33 cellular contexts compared by ENCODE assay signal in genomic region chr20:34716921-34717229, GRCh38.
"Had no signal": no experiment of that assay in that cellular context is flagged by ENCODE, and none has a peak within 500 bp of the region (broad histone marks: within the 10 kb centered on the region; RNA-seq: fewer than 3 reads in every experiment).

No MANE protein-coding gene starts in this region.

- H3K4me3 ChIP-seq: adrenal gland, body of pancreas, breast epithelium had no signal

- H3K27me3 ChIP-seq: adrenal gland, body of pancreas, brain microvascular endothelial cell, breast epithelium had no signal

- H3K27me3 Mint-ChIP-seq: activated B cell treated with CpG ODN at 0.5 μM for 24 hours; activated CD4-positive, alpha-beta memory T cell treated with anti-CD3 and anti-CD28 coated beads for 36 hours; activated CD4-positive, alpha-beta T cell treated with anti-CD3 and anti-CD28 coated beads, Interleukin-2, amount 10 ng/mL, durations not matched to agents 24 days and 14 days; activated CD8-positive, alpha-beta T cell treated with anti-CD3 and anti-CD28 coated beads for 36 hours; activated naive CD4-positive, alpha-beta T cell treated with anti-CD3 and anti-CD28 coated beads, Interleukin-2, amount 10 ng/mL, durations not matched to agents 7 days and 5 days; activated naive CD4-positive, alpha-beta T cell treated with anti-CD3 and anti-CD28 coated beads, Interleukin-2, amount 50 U/mL, for 24 hours; activated naive CD8-positive, alpha-beta T cell treated with anti-CD3 and anti-CD28 coated beads for 36 hours; T-cell; T-helper 17 cell had no signal

- H3K4me1 ChIP-seq: body of pancreas, breast epithelium had no signal

- H3K27ac ChIP-seq: adrenal gland, body of pancreas, brain microvascular endothelial cell, breast epithelium, VCaP had no signal

- H3K27ac Mint-ChIP-seq: activated B cell treated with CpG ODN at 0.5 μM for 24 hours; activated CD4-positive, alpha-beta memory T cell treated with anti-CD3 and anti-CD28 coated beads for 36 hours; activated CD4-positive, alpha-beta T cell treated with anti-CD3 and anti-CD28 coated beads, Interleukin-2, amount 10 ng/mL, durations not matched to agents 24 days and 14 days; activated CD8-positive, alpha-beta T cell treated with anti-CD3 and anti-CD28 coated beads for 36 hours; activated naive CD4-positive, alpha-beta T cell treated with anti-CD3 and anti-CD28 coated beads, Interleukin-2, amount 10 ng/mL, durations not matched to agents 7 days and 5 days; activated naive CD4-positive, alpha-beta T cell treated with anti-CD3 and anti-CD28 coated beads, Interleukin-2, amount 50 U/mL, for 24 hours; activated naive CD8-positive, alpha-beta T cell treated with anti-CD3 and anti-CD28 coated beads for 36 hours; activated T-cell treated with anti-CD3 and anti-CD28 coated beads, Interleukin-2, amount 50 U/mL, for 72 hours; activated T-helper 1 cell treated with anti-CD3 and anti-CD28 coated beads, Interleukin-12 subunit alpha, Interleukin-12 subunit beta, Interleukin-2, Interleukin-4 antibody, amounts not matched to agents 30 ng/mL and 10 ng/mL and 1 ng/mL, durations not matched to agents 14 hours and 24 hours and 36 hours; activated T-helper 2 cell treated with anti-CD3 and anti-CD28 coated beads, Interferon-gamma antibody, Interleukin-2, Interleukin-4, amounts not matched to agents 10 μg/mL and 5 μg/mL and 100 μg/mL, durations not matched to agents 14 hours and 24 hours and 36 hours; T-cell; T-helper 17 cell; T-helper 2 cell treated with Interferon-gamma antibody and Interleukin-4, amounts not matched to agents 5 μg/mL and 100 μg/mL, for 36 hours had no signal

- H3K9me3 ChIP-seq: adrenal gland, body of pancreas, breast epithelium had no signal

- H3K36me3 Mint-ChIP-seq: activated naive CD8-positive, alpha-beta T cell treated with anti-CD3 and anti-CD28 coated beads for 36 hours had no signal

- H3K9me3 Mint-ChIP-seq: activated B cell treated with CpG ODN at 0.5 μM for 24 hours; activated CD4-positive, alpha-beta memory T cell treated with anti-CD3 and anti-CD28 coated beads for 36 hours; activated CD4-positive, alpha-beta T cell treated with anti-CD3 and anti-CD28 coated beads, Interleukin-2, amount 10 ng/mL, durations not matched to agents 24 days and 14 days; activated CD8-positive, alpha-beta T cell treated with anti-CD3 and anti-CD28 coated beads for 36 hours; activated naive CD4-positive, alpha-beta T cell treated with anti-CD3 and anti-CD28 coated beads, Interleukin-2, amount 10 ng/mL, durations not matched to agents 7 days and 5 days; activated naive CD4-positive, alpha-beta T cell treated with anti-CD3 and anti-CD28 coated beads, Interleukin-2, amount 50 U/mL, for 24 hours; activated naive CD8-positive, alpha-beta T cell treated with anti-CD3 and anti-CD28 coated beads for 36 hours; activated T-cell treated with anti-CD3 and anti-CD28 coated beads, Interleukin-2, amount 50 U/mL, for 4 hours; activated T-cell treated with anti-CD3 and anti-CD28 coated beads, Interleukin-2, amount 50 U/mL, for 72 hours; activated T-helper 1 cell treated with anti-CD3 and anti-CD28 coated beads, Interleukin-12 subunit alpha, Interleukin-12 subunit beta, Interleukin-2, Interleukin-4 antibody, amounts not matched to agents 30 ng/mL and 10 ng/mL and 1 ng/mL, durations not matched to agents 14 hours and 24 hours and 36 hours; activated T-helper 2 cell treated with anti-CD3 and anti-CD28 coated beads, Interferon-gamma antibody, Interleukin-2, Interleukin-4, amounts not matched to agents 10 μg/mL and 5 μg/mL and 100 μg/mL, durations not matched to agents 14 hours and 24 hours and 36 hours; T-cell; T-helper 2 cell treated with Interferon-gamma antibody and Interleukin-4, amounts not matched to agents 5 μg/mL and 100 μg/mL, for 36 hours had no signal

- DNase-seq: activated B cell treated with CpG ODN at 0.5 μM for 24 hours; activated CD4-positive, alpha-beta memory T cell treated with anti-CD3 and anti-CD28 coated beads for 36 hours; activated CD4-positive, alpha-beta T cell treated with anti-CD3 and anti-CD28 coated beads for 4 hours; activated CD4-positive, alpha-beta T cell treated with anti-CD3 and anti-CD28 coated beads, Interleukin-2, amount 10 ng/mL, durations not matched to agents 24 days and 14 days; activated CD4-positive, alpha-beta T cell treated with anti-CD3 and anti-CD28 coated beads, Interleukin-2, amount 50 U/mL, for 1 hour; activated CD4-positive, alpha-beta T cell treated with anti-CD3 and anti-CD28 coated beads, Interleukin-2, amount 50 U/mL, for 4 hours; activated CD4-positive, CD25-positive, alpha-beta regulatory T cell treated with anti-CD3 and anti-CD28 coated beads, Interleukin-2, amount 50 U/mL, for 72 hours; activated CD8-positive, alpha-beta memory T cell treated with anti-CD3 and anti-CD28 coated beads, Interleukin-2, amount 50 U/mL, for 4 hours; activated CD8-positive, alpha-beta T cell treated with anti-CD3 and anti-CD28 coated beads for 36 hours; activated effector memory CD4-positive, alpha-beta T cell treated with Interleukin-2 at 50 U/mL for 16 hours; activated gamma-delta T cell; activated naive CD4-positive, alpha-beta T cell treated with anti-CD3 and anti-CD28 coated beads, Interleukin-2, amount 10 ng/mL, durations not matched to agents 7 days and 5 days; activated naive CD4-positive, alpha-beta T cell treated with Interleukin-2 at 50 U/mL for 16 hours; activated naive CD8-positive, alpha-beta T cell treated with anti-CD3 and anti-CD28 coated beads for 36 hours; activated T-cell treated with anti-CD3 and anti-CD28 coated beads for 4 hours; activated T-cell treated with anti-CD3 and anti-CD28 coated beads, Interleukin-2, amount 50 U/mL, for 1 hour; activated T-cell treated with anti-CD3 and anti-CD28 coated beads, Interleukin-2, amount 50 U/mL, for 4 hours; activated T-cell treated with anti-CD3 and anti-CD28 coated beads, Interleukin-2, amount 50 U/mL, for 72 hours; adrenal gland; amniotic stem cell; aorta; body of pancreas; brain microvascular endothelial cell; central memory CD4-positive, alpha-beta T cell; T-cell; T-helper 17 cell; T-helper 9 cell had no signal

- H3K4me3 Mint-ChIP-seq: activated B cell treated with CpG ODN at 0.5 μM for 24 hours; activated CD4-positive, alpha-beta memory T cell treated with anti-CD3 and anti-CD28 coated beads for 36 hours; activated CD4-positive, alpha-beta T cell treated with anti-CD3 and anti-CD28 coated beads, Interleukin-2, amount 10 ng/mL, durations not matched to agents 24 days and 14 days; activated CD8-positive, alpha-beta T cell treated with anti-CD3 and anti-CD28 coated beads for 36 hours; activated naive CD4-positive, alpha-beta T cell treated with anti-CD3 and anti-CD28 coated beads, Interleukin-2, amount 10 ng/mL, durations not matched to agents 7 days and 5 days; activated naive CD4-positive, alpha-beta T cell treated with anti-CD3 and anti-CD28 coated beads, Interleukin-2, amount 50 U/mL, for 24 hours; activated naive CD8-positive, alpha-beta T cell treated with anti-CD3 and anti-CD28 coated beads for 36 hours; activated T-cell treated with anti-CD3 and anti-CD28 coated beads, Interleukin-2, amount 50 U/mL, for 4 hours; activated T-helper 1 cell treated with anti-CD3 and anti-CD28 coated beads, Interleukin-12 subunit alpha, Interleukin-12 subunit beta, Interleukin-2, Interleukin-4 antibody, amounts not matched to agents 30 ng/mL and 10 ng/mL and 1 ng/mL, durations not matched to agents 14 hours and 24 hours and 36 hours; T-cell; T-helper 17 cell; T-helper 2 cell treated with Interferon-gamma antibody and Interleukin-4, amounts not matched to agents 5 μg/mL and 100 μg/mL, for 36 hours had no signal

- ATAC-seq: activated CD8-positive, alpha-beta T cell treated with anti-CD3 and anti-CD28 coated beads for 36 hours; activated T-cell treated with anti-CD3 and anti-CD28 coated beads, Interleukin-2, amount 50 U/mL, for 4 hours; activated T-cell treated with anti-CD3 and anti-CD28 coated beads, Interleukin-2, amount 50 U/mL, for 72 hours; body of pancreas; T-cell; T-helper 17 cell had no signal
